ENCODE assay signal across 19 cellular contexts in genomic region chr10:110475722-110476515, GRCh38. TPM values are rescaled to one million over a fixed set of nuclear protein-coding genes. Genes with fewer than 3 reads are reported as not detected.
DNase-seq lines count a peak whose midpoint lies in the region; ATAC-seq, FAIRE-seq and TF ChIP-seq lines count a peak whose summit lies in the region.
"Had no signal": no experiment of that assay in that cellular context is flagged by ENCODE, and none has a peak within 500 bp of the region (broad histone marks: within the 10 kb centered on the region; RNA-seq: fewer than 3 reads in every experiment).

No MANE protein-coding gene starts in this region.

- DNase-seq in WTC11 (ENCODE audit: low spot score) (no peak), kidney (peak; percentile 31), type B pancreatic cell (ENCODE audit: extremely low spot score, unreplicated experiment) (no peak), MM.1S (no peak), pancreas (no peak), AG08395 (ENCODE audit: low spot score) (no peak)
- DNase-seq: BE2C; CD4-positive, alpha-beta memory T cell; DND-41; H9; HFFc6 had no signal

- peaks cover 27% of the 10 kb centered on the region for H3K4me1 Mint-ChIP-seq in WTC11
- peaks cover 13% of the 10 kb centered on the region for H3K4me1 Mint-ChIP-seq in type B pancreatic cell (ENCODE audit: unreplicated experiment)
- H3K4me1 Mint-ChIP-seq: CD4-positive, alpha-beta memory T cell; IgD-negative memory B cell had no signal

- H3K9me3 ChIP-seq in HEK293 (ENCODE audit: control insufficient read depth, insufficient read depth, low read depth, low read length) (no peaks in the 10 kb centered on the region), kidney (ENCODE audit: control insufficient read depth in 1 of 2, low read length in 2 of 2) (no peaks in the 10 kb centered on the region), MM.1S (replicated peaks; ENCODE audit: insufficient read depth, low read length) (no peaks in the 10 kb centered on the region), pancreas (no peaks in the 10 kb centered on the region)
- H3K9me3 ChIP-seq: BE2C had no signal

- no peaks in the 10 kb centered on the region for H3K36me3 ChIP-seq in HEK293 (ENCODE audit: control insufficient read depth in 2 of 2, insufficient read depth in 1 of 2, low read length in 2 of 2)
- H3K36me3 ChIP-seq in kidney (ENCODE audit: control insufficient read depth in 1 of 2, insufficient read depth in 2 of 2, low read length in 2 of 2), result no peaks in the 10 kb centered on the region
- no peaks in the 10 kb centered on the region for H3K36me3 ChIP-seq in MM.1S (replicated peaks; ENCODE audit: insufficient read depth, low read length)
- no peaks in the 10 kb centered on the region for H3K36me3 ChIP-seq in pancreas
- H3K36me3 ChIP-seq: BE2C had no signal

- no peak overlapping the region for H2AFZ ChIP-seq in MM.1S (ENCODE audit: low read length)

- H3K4me3 ChIP-seq in HEK293 (ENCODE audit: low read depth, low read length), result no peak overlapping the region
- no peak overlapping the region for H3K4me3 ChIP-seq in kidney (ENCODE audit: low read length in 2 of 2)
- no peak overlapping the region for H3K4me3 ChIP-seq in MM.1S (ENCODE audit: low read length)
- H3K4me3 ChIP-seq in pancreas, result no peak overlapping the region
- H3K4me3 ChIP-seq: GM12878, GM23338 had no signal

- WGBS in pancreas, 2 donors, result 88 to 92% methylated on average over 9 of the region's 9 CpGs

- no peaks in the 10 kb centered on the region for H3K27me3 ChIP-seq in MM.1S (replicated peaks; ENCODE audit: insufficient read depth, low read length)
- no peaks in the 10 kb centered on the region for H3K27me3 ChIP-seq in pancreas
- H3K27me3 ChIP-seq: BE2C had no signal

- H3K27me3 Mint-ChIP-seq in WTC11 (ENCODE audit: low read depth), result peaks cover 5% of the 10 kb centered on the region
- no peaks in the 10 kb centered on the region for H3K27me3 Mint-ChIP-seq in type B pancreatic cell

- POLR2A ChIA-PET in HEK293 (lab: Yijun Ruan, JAX), result interaction anchor here (0.7 kb wide), 1 partner anchor 21 kb away, joined by 3 read pairs; no protein-coding TSS in a partner anchor
- POLR2A ChIA-PET in WTC11 (lab: Charles Lee), result interaction anchor here (1.0 kb wide), 1 partner anchor 71 kb away, joined by 3 read pairs; no protein-coding TSS in a partner anchor

- H3K4me2 ChIP-seq in MM.1S (ENCODE audit: low read depth, low read length), result no peak overlapping the region
- H3K4me2 ChIP-seq: GM23338 had no signal

- TF ChIP-seq CTCF in HEK293 (tag by site-specific recombination; IDR thresholded peaks at IDR 0.05), result no peak
- no peak for TF ChIP-seq CTCF in WTC11 (IDR thresholded peaks at IDR 0.05)
- no peak for TF ChIP-seq CTCF in kidney (IDR thresholded peaks at IDR 0.05; ENCODE audit: borderline replicate concordance, extremely low read depth, insufficient read depth)
- TF ChIP-seq CTCF in type B pancreatic cell (conservative IDR thresholded peaks at IDR 0.05), result no peak
- no peak for TF ChIP-seq CTCF in MM.1S (IDR thresholded peaks at IDR 0.05; ENCODE audit: low read length)
- TF ChIP-seq CTCF in pancreas (IDR thresholded peaks at IDR 0.05), result no peak

- no peaks in the 10 kb centered on the region for H3K79me2 ChIP-seq in MM.1S (ENCODE audit: low read length)

- H3F3A ChIP-seq in MM.1S (ENCODE audit: insufficient read depth, low read length), result no peaks in the 10 kb centered on the region

- no peaks in the 10 kb centered on the region for H3K9me3 Mint-ChIP-seq in WTC11
- H3K9me3 Mint-ChIP-seq in type B pancreatic cell, result no peaks in the 10 kb centered on the region
- H3K9me3 Mint-ChIP-seq: CD4-positive, alpha-beta memory T cell; GM23338; H9; HFFc6; IgD-negative memory B cell had no signal

- FAIRE-seq in kidney (lab: Jason Lieb, UNC) (no peak), pancreas (lab: Jason Lieb, UNC) (no peak)
- FAIRE-seq: A204.1, D721Med, GM12878, GM18507 had no signal

- H3K9ac ChIP-seq in kidney (ENCODE audit: low read length in 2 of 2) (no peak overlapping the region), MM.1S (ENCODE audit: low read length) (no peak overlapping the region)

- H3K36me3 Mint-ChIP-seq in WTC11 (no peaks in the 10 kb centered on the region; the same call in 1 of the 2 replicates), type B pancreatic cell (no peaks in the 10 kb centered on the region)
- H3K36me3 Mint-ChIP-seq: CD4-positive, alpha-beta memory T cell; IgD-negative memory B cell had no signal

- H3K4me3 Mint-ChIP-seq in WTC11 (no peak overlapping the region), type B pancreatic cell (no peak overlapping the region)
- H3K4me3 Mint-ChIP-seq: CD4-positive, alpha-beta memory T cell; GM23338; H9; HFFc6 had no signal

- no peak overlapping the region for H3K27ac Mint-ChIP-seq in WTC11
- peak overlapping the region; percentile 62 for H3K27ac Mint-ChIP-seq in type B pancreatic cell
- H3K27ac Mint-ChIP-seq: CD4-positive, alpha-beta memory T cell; GM23338; H9; HFFc6; IgD-negative memory B cell had no signal

- no peaks in the 10 kb centered on the region for H4K20me1 ChIP-seq in MM.1S (ENCODE audit: insufficient read depth, low read length)

- no peak overlapping the region for H3K27ac ChIP-seq in HEK293 (ENCODE audit: extremely low read depth, low read depth, low read length)
- no peak overlapping the region for H3K27ac ChIP-seq in kidney (ENCODE audit: low read depth in 2 of 2, low read length in 2 of 2)
- no peak overlapping the region for H3K27ac ChIP-seq in MM.1S (ENCODE audit: low read length)
- no peak overlapping the region for H3K27ac ChIP-seq in pancreas
- H3K27ac ChIP-seq: C4-2B had no signal

- ATAC-seq in WTC11, result peak; percentile 49
- no peak for ATAC-seq in pancreas
- ATAC-seq: GM12878, GM23338 had no signal

- CTCF ChIA-PET in HEK293 (lab: Yijun Ruan, JAX) (interaction anchor here (1.0 kb wide), 1 partner anchor 121 kb away, joined by 4 read pairs; no protein-coding TSS in a partner anchor), WTC11 (lab: Charles Lee) (no interaction called here)

- intact Hi-C loops in kidney (cut with DNase I) (no loop called here), pancreas (cut with DNase I) (no loop called here)

- H3K4me1 ChIP-seq in HEK293 (ENCODE audit: control insufficient read depth, insufficient read depth, low read length) (no peaks in the 10 kb centered on the region), kidney (ENCODE audit: control insufficient read depth in 1 of 2, insufficient read depth in 1 of 2, low read depth in 1 of 2, low read length in 2 of 2) (no peaks in the 10 kb centered on the region), MM.1S (ENCODE audit: low read length) (no peaks in the 10 kb centered on the region), pancreas (no peaks in the 10 kb centered on the region)
- H3K4me1 ChIP-seq: BE2C had no signal

- no peaks in the 10 kb centered on the region for H3K9me2 ChIP-seq in MM.1S (replicated peaks; ENCODE audit: insufficient read depth, low read length)

TF ChIP-seq in HEK293, 187 proteins besides CTCF, POLR2A, EP300 and RAD21:
- peak; percentile 33 for TF ChIP-seq KLF1 (tag by site-specific recombination; IDR thresholded peaks at IDR 0.05)
- TF ChIP-seq ZNF302 (tag by site-specific recombination; IDR thresholded peaks at IDR 0.05; ENCODE audit: low read depth), result no peak
- 0 out of 2 replicates have a peak, but pooled peaks have one; percentile 18 for TF ChIP-seq TRIM28 (IDR thresholded peaks at IDR 0.05; ENCODE audit: borderline replicate concordance, low read length)
- TF ChIP-seq ZBTB7A (tag by site-specific recombination; IDR thresholded peaks at IDR 0.05; ENCODE audit: low read depth), result no peak
- TF ChIP-seq GLIS1 (tag by site-specific recombination; IDR thresholded peaks at IDR 0.05), result peak; percentile 58
- peak; percentile 53; the same call in 1 of the 2 replicates for TF ChIP-seq WT1 (tag by site-specific recombination; IDR thresholded peaks at IDR 0.05)
- TF ChIP-seq ZNF133 (tag by site-specific recombination; IDR thresholded peaks at IDR 0.05), result no peak
- TF ChIP-seq, protein P1, sequence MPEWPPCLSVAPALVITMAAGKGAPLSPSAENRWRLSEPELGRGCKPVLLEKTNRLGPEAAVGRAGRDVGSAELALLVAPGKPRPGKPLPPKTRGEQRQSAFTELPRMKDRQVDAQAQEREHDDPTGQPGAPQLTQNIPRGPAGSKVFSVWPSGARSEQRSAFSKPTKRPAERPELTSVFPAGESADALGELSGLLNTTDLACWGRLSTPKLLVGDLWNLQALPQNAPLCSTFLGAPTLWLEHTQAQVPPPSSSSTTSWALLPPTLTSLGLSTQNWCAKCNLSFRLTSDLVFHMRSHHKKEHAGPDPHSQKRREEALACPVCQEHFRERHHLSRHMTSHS (tag by site-specific recombination; IDR thresholded peaks at IDR 0.05), result no peak

TF ChIP-seq in WTC11, 78 proteins besides CTCF, POLR2A, EP300 and RAD21:
- no peak for TF ChIP-seq ZNF121 (CRISPR knock-in tag; IDR thresholded peaks at IDR 0.05)
- TF ChIP-seq, protein P2, sequence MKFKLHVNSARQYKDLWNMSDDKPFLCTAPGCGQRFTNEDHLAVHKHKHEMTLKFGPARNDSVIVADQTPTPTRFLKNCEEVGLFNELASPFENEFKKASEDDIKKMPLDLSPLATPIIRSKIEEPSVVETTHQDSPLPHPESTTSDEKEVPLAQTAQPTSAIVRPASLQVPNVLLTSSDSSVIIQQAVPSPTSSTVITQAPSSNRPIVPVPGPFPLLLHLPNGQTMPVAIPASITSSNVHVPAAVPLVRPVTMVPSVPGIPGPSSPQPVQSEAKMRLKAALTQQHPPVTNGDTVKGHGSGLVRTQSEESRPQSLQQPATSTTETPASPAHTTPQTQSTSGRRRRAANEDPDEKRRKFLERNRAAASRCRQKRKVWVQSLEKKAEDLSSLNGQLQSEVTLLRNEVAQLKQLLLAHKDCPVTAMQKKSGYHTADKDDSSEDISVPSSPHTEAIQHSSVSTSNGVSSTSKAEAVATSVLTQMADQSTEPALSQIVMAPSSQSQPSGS (CRISPR knock-in tag; IDR thresholded peaks at IDR 0.05; ENCODE audit: borderline replicate concordance, low read depth), result no peak
- TF ChIP-seq, protein P3, sequence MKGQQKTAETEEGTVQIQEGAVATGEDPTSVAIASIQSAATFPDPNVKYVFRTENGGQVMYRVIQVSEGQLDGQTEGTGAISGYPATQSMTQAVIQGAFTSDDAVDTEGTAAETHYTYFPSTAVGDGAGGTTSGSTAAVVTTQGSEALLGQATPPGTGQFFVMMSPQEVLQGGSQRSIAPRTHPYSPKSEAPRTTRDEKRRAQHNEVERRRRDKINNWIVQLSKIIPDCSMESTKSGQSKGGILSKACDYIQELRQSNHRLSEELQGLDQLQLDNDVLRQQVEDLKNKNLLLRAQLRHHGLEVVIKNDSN (CRISPR knock-in tag; IDR thresholded peaks at IDR 0.05), result no peak
- TF ChIP-seq NR3C1 (CRISPR knock-in tag; conservative IDR thresholded peaks at IDR 0.05; ENCODE audit: low read depth), result no peak
- TF ChIP-seq SOX15 (CRISPR knock-in tag; IDR thresholded peaks at IDR 0.05), result no peak
- TF ChIP-seq ZNF232 (CRISPR knock-in tag; IDR thresholded peaks at IDR 0.05), result no peak

RNA-seq across cellular contexts. Expression of gene DUSP5, which starts 21.8 kb away (rescaled TPM):
- total RNA-seq in WTC11 (2021), result 31.4 to 55.1 TPM (median 33.1 TPM) in 3 replicates
- total RNA-seq in kidney, result 23.7 TPM
- 9.0 TPM for polyA plus RNA-seq in kidney (ENCODE audit: insufficient read depth, low read depth, low replicate concordance)
- total RNA-seq in type B pancreatic cell (ENCODE audit: low replicate concordance), result 16.3 and 61.6 TPM in 2 replicates
- 10 to 100 TPM in 1 of 6 donors, 1 to 10 TPM in 5; 2.7 to 11.8 (median 3.8) TPM for total RNA-seq in pancreas
- polyA plus RNA-seq in pancreas, result 10 to 100 TPM in 1 of 2 donors, 1 to 10 TPM in 1; 7.2 to 12.8 TPM
